ENCODE assay signal across 6 cellular contexts in the genomic region with DNA sequence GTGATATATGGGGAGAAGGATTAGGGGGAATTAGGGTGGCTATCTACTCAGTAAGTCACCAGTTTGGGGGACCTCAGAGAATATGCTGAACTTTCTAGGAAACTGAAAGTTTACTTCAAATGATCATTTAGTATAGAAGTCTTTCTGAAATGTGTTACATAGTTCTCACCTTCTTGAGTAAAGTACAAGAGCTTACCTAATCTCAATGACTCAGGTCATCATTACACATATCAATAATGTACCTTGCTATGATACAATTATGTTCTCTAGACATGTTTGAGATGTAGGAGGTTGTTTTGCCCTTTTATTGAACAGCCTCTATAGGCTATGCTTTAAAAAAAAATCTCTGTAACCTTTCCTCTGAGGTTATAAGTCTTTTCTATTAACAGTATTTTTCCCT.
"Had no signal": no experiment of that assay in that cellular context is flagged by ENCODE, and none has a peak within 500 bp of the region (broad histone marks: within the 10 kb centered on the region; RNA-seq: fewer than 3 reads in every experiment).

No MANE protein-coding gene starts in this region.

- H3K27ac ChIP-seq: HL-60 had no signal

- H3K4me3 ChIP-seq: K562 had no signal

- FAIRE-seq: HepG2, HTR-8/SVneo, K562 had no signal

- DNase-seq: IMR-90, KBM-7 had no signal
